ENCODE assay signal across 34 cellular contexts in genomic region chr17:32901743-32902142, GRCh38. TPM values are rescaled to one million over a fixed set of nuclear protein-coding genes. Genes with fewer than 3 reads are reported as not detected.
"Had no signal": no experiment of that assay in that cellular context is flagged by ENCODE, and none has a peak within 500 bp of the region (broad histone marks: within the 10 kb centered on the region; RNA-seq: fewer than 3 reads in every experiment).

No MANE protein-coding gene starts in this region.

- H3K36me3 ChIP-seq: adrenal gland, brain microvascular endothelial cell, breast epithelium had no signal

- DNase-seq: activated B cell treated with CpG ODN at 0.5 μM for 24 hours; activated CD4-positive, alpha-beta memory T cell treated with anti-CD3 and anti-CD28 coated beads for 36 hours; activated CD4-positive, alpha-beta T cell treated with anti-CD3 and anti-CD28 coated beads for 4 hours; activated CD4-positive, alpha-beta T cell treated with anti-CD3 and anti-CD28 coated beads, Interleukin-2, amount 10 ng/mL, durations not matched to agents 24 days and 14 days; activated CD4-positive, alpha-beta T cell treated with anti-CD3 and anti-CD28 coated beads, Interleukin-2, amount 50 U/mL, for 1 hour; activated CD4-positive, alpha-beta T cell treated with anti-CD3 and anti-CD28 coated beads, Interleukin-2, amount 50 U/mL, for 4 hours; activated CD4-positive, CD25-positive, alpha-beta regulatory T cell treated with anti-CD3 and anti-CD28 coated beads, Interleukin-2, amount 50 U/mL, for 72 hours; activated CD8-positive, alpha-beta memory T cell treated with anti-CD3 and anti-CD28 coated beads, Interleukin-2, amount 50 U/mL, for 4 hours; activated CD8-positive, alpha-beta T cell treated with anti-CD3 and anti-CD28 coated beads for 36 hours; activated effector memory CD4-positive, alpha-beta T cell treated with anti-CD3 and anti-CD28 coated beads, Interleukin-2, amount 50 U/mL, for 16 hours; activated gamma-delta T cell treated with Interleukin-2 at 50 U/mL for 16 hours; activated naive CD4-positive, alpha-beta T cell; activated naive CD4-positive, alpha-beta T cell treated with anti-CD3 and anti-CD28 coated beads for 36 hours; activated naive CD4-positive, alpha-beta T cell treated with anti-CD3 and anti-CD28 coated beads, Interleukin-2, amount 50 U/mL, for 16 hours; activated naive CD8-positive, alpha-beta T cell treated with anti-CD3 and anti-CD28 coated beads for 36 hours; activated T-cell treated with anti-CD3 and anti-CD28 coated beads for 4 hours; activated T-cell treated with anti-CD3 and anti-CD28 coated beads, Interleukin-2, amount 50 U/mL, for 1 hour; activated T-cell treated with anti-CD3 and anti-CD28 coated beads, Interleukin-2, amount 50 U/mL, for 4 hours; activated T-cell treated with anti-CD3 and anti-CD28 coated beads, Interleukin-2, amount 50 U/mL, for 72 hours; adrenal gland; amniotic stem cell; aorta; body of pancreas; brain microvascular endothelial cell; central memory CD4-positive, alpha-beta T cell; T-helper 2 cell; T-helper 9 cell had no signal

- H3K9me3 ChIP-seq: adrenal gland, body of pancreas, breast epithelium had no signal

- H3K4me1 ChIP-seq: adrenal gland, breast epithelium had no signal

- H3K27ac ChIP-seq: adrenal gland, body of pancreas, brain microvascular endothelial cell, breast epithelium, VCaP had no signal

- H3K4me3 ChIP-seq: adrenal gland, body of pancreas, breast epithelium had no signal

- FAIRE-seq: astrocyte, TTC549 had no signal

- ATAC-seq: activated CD8-positive, alpha-beta T cell treated with anti-CD3 and anti-CD28 coated beads for 36 hours; activated naive CD4-positive, alpha-beta T cell treated with anti-CD3 and anti-CD28 coated beads, Interleukin-2, amount 50 U/mL, for 72 hours; activated T-cell treated with anti-CD3 and anti-CD28 coated beads, Interleukin-2, amount 50 U/mL, for 4 hours; activated T-cell treated with anti-CD3 and anti-CD28 coated beads, Interleukin-2, amount 50 U/mL, for 72 hours; activated T-helper 17 cell treated with anti-CD3 and anti-CD28 coated beads, Interleukin-2, amount 50 U/mL, for 72 hours; body of pancreas had no signal

- H3K27me3 ChIP-seq: adrenal gland, body of pancreas, brain microvascular endothelial cell, breast epithelium had no signal

RNA-seq across cellular contexts. Expression of gene TMEM98, which starts 26.2 kb away (rescaled TPM):
- total RNA-seq: activated B cell treated with CpG ODN at 0.5 μM for 24 hours; activated CD8-positive, alpha-beta memory T cell treated with anti-CD3 and anti-CD28 coated beads for 36 hours; activated CD8-positive, alpha-beta T cell treated with anti-CD3 and anti-CD28 coated beads for 36 hours; activated naive CD4-positive, alpha-beta T cell treated with anti-CD3 and anti-CD28 coated beads for 36 hours; activated naive CD4-positive, alpha-beta T cell treated with anti-CD3 and anti-CD28 coated beads, Interleukin-2, amount 50 U/mL, for 72 hours; activated naive CD8-positive, alpha-beta T cell treated with anti-CD3 and anti-CD28 coated beads for 36 hours had no signal
